Comparison of ENCODE assay signal across 2 cellular contexts in genomic region chr15:89143503-89144162, GRCh38.
TF ChIP-seq lines count a peak whose summit lies in the region.

No MANE protein-coding gene starts in this region.

TF ChIP-seq in HEK293, 187 proteins besides CTCF, POLR2A, EP300 and RAD21 (continued from another document):
- TF ChIP-seq, protein P1, sequence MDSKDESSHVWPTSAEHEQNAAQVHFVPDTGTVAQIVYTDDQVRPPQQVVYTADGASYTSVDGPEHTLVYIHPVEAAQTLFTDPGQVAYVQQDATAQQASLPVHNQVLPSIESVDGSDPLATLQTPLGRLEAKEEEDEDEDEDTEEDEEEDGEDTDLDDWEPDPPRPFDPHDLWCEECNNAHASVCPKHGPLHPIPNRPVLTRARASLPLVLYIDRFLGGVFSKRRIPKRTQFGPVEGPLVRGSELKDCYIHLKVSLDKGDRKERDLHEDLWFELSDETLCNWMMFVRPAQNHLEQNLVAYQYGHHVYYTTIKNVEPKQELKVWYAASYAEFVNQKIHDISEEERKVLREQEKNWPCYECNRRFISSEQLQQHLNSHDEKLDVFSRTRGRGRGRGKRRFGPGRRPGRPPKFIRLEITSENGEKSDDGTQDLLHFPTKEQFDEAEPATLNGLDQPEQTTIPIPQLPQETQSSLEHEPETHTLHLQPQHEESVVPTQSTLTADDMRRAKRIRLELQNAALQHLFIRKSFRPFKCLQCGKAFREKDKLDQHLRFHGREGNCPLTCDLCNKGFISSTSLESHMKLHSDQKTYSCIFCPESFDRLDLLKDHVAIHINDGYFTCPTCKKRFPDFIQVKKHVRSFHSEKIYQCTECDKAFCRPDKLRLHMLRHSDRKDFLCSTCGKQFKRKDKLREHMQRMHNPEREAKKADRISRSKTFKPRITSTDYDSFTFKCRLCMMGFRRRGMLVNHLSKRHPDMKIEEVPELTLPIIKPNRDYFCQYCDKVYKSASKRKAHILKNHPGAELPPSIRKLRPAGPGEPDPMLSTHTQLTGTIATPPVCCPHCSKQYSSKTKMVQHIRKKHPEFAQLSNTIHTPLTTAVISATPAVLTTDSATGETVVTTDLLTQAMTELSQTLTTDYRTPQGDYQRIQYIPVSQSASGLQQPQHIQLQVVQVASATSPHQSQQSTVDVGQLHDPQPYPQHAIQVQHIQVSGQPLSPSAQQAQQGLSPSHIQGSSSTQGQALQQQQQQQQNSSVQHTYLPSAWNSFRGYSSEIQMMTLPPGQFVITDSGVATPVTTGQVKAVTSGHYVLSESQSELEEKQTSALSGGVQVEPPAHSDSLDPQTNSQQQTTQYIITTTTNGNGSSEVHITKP (tag by site-specific recombination; IDR thresholded peaks at IDR 0.05) = 0 out of 2 replicates have a peak, but pooled peaks have one; percentile 9
- TF ChIP-seq, protein P2, sequence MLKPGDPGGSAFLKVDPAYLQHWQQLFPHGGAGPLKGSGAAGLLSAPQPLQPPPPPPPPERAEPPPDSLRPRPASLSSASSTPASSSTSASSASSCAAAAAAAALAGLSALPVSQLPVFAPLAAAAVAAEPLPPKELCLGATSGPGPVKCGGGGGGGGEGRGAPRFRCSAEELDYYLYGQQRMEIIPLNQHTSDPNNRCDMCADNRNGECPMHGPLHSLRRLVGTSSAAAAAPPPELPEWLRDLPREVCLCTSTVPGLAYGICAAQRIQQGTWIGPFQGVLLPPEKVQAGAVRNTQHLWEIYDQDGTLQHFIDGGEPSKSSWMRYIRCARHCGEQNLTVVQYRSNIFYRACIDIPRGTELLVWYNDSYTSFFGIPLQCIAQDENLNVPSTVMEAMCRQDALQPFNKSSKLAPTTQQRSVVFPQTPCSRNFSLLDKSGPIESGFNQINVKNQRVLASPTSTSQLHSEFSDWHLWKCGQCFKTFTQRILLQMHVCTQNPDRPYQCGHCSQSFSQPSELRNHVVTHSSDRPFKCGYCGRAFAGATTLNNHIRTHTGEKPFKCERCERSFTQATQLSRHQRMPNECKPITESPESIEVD (tag by site-specific recombination; IDR thresholded peaks at IDR 0.05) = 0 out of 2 replicates have a peak, but pooled peaks have one; percentile 11
TF ChIP-seq in HEK293: peak in this region for 4.

TF ChIP-seq in SK-N-SH, 30 proteins besides CTCF, POLR2A, EP300 and RAD21 (continued from another document):
- TF ChIP-seq REST (IDR thresholded peaks at IDR 0.05; ENCODE audit: low read depth, low read length) (no peak), ZBTB33 (IDR thresholded peaks at IDR 0.05; ENCODE audit: borderline replicate concordance, low read depth) (no peak), RXRA (IDR thresholded peaks at IDR 0.05; ENCODE audit: borderline replicate concordance, low read depth) (peak; percentile 74; the same call in 1 of the 2 replicates), USF2 (IDR thresholded peaks at IDR 0.05; ENCODE audit: borderline replicate concordance, low read depth, low read length) (no peak), GATA2 (CRISPR knock-in tag; IDR thresholded peaks at IDR 0.05) (no peak), TCF12 (IDR thresholded peaks at IDR 0.05) (peak; percentile 96)
- TF ChIP-seq, protein P3, sequence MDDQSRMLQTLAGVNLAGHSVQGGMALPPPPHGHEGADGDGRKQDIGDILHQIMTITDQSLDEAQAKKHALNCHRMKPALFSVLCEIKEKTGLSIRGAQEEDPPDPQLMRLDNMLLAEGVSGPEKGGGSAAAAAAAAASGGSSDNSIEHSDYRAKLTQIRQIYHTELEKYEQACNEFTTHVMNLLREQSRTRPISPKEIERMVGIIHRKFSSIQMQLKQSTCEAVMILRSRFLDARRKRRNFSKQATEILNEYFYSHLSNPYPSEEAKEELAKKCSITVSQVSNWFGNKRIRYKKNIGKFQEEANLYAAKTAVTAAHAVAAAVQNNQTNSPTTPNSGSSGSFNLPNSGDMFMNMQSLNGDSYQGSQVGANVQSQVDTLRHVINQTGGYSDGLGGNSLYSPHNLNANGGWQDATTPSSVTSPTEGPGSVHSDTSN (IDR thresholded peaks at IDR 0.05) = peak; percentile 87
